Comparison of ENCODE assay signal across 8 cellular contexts in the genomic region with DNA sequence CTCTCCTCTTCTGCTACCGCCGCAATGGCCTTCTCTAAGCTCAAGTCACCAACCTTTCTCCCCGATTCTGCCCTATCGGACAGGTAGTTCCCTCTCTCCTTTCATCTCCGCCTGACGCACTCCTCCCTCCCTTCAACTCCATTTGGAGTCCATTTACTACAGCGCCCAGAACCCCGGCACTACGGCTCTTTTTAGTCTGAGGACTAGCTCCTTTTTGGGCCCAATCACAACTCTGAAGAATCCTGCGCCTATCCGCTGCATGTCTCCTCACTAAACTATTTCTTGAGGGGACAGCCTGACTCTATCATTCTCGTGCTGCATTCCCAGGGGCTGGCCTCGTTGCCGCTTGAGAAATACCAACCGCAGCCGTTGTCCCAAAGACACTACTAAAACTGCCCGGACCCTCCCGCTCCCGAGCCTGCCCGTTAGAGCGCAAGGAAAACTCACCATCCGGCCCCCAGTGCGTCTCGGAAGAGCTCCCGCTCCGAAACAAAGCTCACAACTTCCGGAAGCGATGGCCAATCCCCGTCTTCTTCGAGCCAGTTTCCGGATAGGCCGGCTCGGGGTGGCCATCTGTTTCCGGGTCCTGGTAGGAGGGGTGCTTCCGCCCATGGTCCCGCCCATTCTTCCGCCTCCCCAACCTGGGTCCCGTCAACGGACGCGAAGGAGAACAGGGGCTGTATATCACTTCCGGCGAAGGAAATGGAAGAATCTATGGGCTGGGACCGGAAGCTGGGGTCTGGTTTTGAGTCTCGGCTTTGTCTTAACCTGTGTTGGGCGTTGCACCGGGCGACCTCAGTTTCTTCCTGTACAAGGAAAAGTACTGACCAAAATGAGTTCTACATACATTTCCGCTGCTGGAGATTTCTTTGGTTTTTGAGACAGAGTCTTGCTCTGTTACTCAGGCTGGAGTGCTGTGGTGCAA. TPM values are rescaled to one million over a fixed set of nuclear protein-coding genes. Genes with fewer than 3 reads are reported as not detected.
DNase-seq lines count a peak whose midpoint lies in the region; ATAC-seq, FAIRE-seq and TF ChIP-seq lines count a peak whose summit lies in the region.

A gene (minus strand): TSS at position 491 of the 925 bp plus-strand sequence. CDS start 2,776 bp downstream, outside the sequence.

- H3K36me3 ChIP-seq in heart right ventricle (peaks cover 0 to 45% (median 6%) of the 10 kb centered on the region in 9 donors), upper lobe of right lung (peaks cover 27% of the 10 kb centered on the region)

- POLR2A ChIA-PET in T-cell (lab: Charles Lee): interaction anchor here (0.8 to 1.2 kb wide), 3 partner anchors 11 to 719 kb away, joined by 3 to 11 read pairs (median 3); no protein-coding TSS in a partner anchor

- 1% methylated on average over 49 of the region's 49 CpGs for WGBS in adipose tissue, 3 donors
- 1% methylated on average over 49 of the region's 49 CpGs for WGBS in heart right ventricle, 2 donors

- CTCF ChIA-PET in T-cell (lab: Charles Lee): interaction anchor here (0.6 to 1.5 kb wide), 7 partner anchors 44 to 504 kb away, joined by 3 to 6 read pairs (median 4); a partner anchor contains a TSS

- H3K4me3 ChIP-seq in heart right ventricle (peak within 1 kb of the TSS; percentile 48 to 98 (median 82)), upper lobe of right lung (peak within 1 kb of the TSS; percentile 93)

- H3K4me1 Mint-ChIP-seq in T-cell: peaks cover 10 to 24% (median 22%) of the 10 kb centered on the region in 3 donors

- peaks cover 0 to 2% (median 0%) of the 10 kb centered on the region in 3 donors for H3K9me3 Mint-ChIP-seq in T-cell

- H3K27ac ChIP-seq in adipose tissue (ENCODE audit: low read depth, low read length) (peak within 1 kb of the TSS; percentile 38), heart right ventricle (peak within 1 kb of the TSS; percentile 19 to 91 (median 82)), upper lobe of right lung (peak within 1 kb of the TSS; percentile 84)

- TF ChIP-seq CTCF in heart right ventricle (IDR thresholded peaks at IDR 0.05): no peak
- no peak for TF ChIP-seq CTCF in upper lobe of right lung (IDR thresholded peaks at IDR 0.05)

- no peaks in the 10 kb centered on the region for H3K9me3 ChIP-seq in heart right ventricle
- no peaks in the 10 kb centered on the region for H3K9me3 ChIP-seq in upper lobe of right lung

- H3K27me3 Mint-ChIP-seq in T-cell: no peaks in the 10 kb centered on the region

- peak; percentile 71 for TF ChIP-seq POLR2A in GM12891 (IDR thresholded peaks at IDR 0.05; ENCODE audit: low read depth, low read length)

- H3K27ac Mint-ChIP-seq in T-cell: peak within 1 kb of the TSS; percentile 83 to 88

- H3K36me3 Mint-ChIP-seq in T-cell: peaks cover 25% of the 10 kb centered on the region

- intact Hi-C loops in heart right ventricle (cut with DNase I): loop anchor here in 1 of 10 donors (1.0 kb wide), 1 partner anchor 43 kb away; a partner anchor contains a TSS
- intact Hi-C loops in posterior vena cava (cut with DNase I): no loop called here
- intact Hi-C loops in upper lobe of right lung (cut with DNase I): no loop called here

- H3K4me3 Mint-ChIP-seq in T-cell: peak within 1 kb of the TSS; percentile 96 to 97 (median 96)

- peak; percentile 94 for DNase-seq in GM12891 (ENCODE audit: insufficient read length, low spot score)
- peak; percentile 87 for DNase-seq in NCI-H1436 treated with DMSO at 0.1 percent for 48 hours (lab: John Stamatoyannopoulos, UW)
- DNase-seq in T-cell: peak; percentile 84 to 95 (median 91)
- DNase-seq in heart right ventricle: peak; percentile 95 to 98
- peak; percentile 99 for DNase-seq in posterior vena cava (ENCODE audit: low spot score)
- DNase-seq in upper lobe of right lung: peak; percentile 97

- peak; percentile 95 for FAIRE-seq in GM12891 (lab: Jason Lieb, UNC)

- H3K4me1 ChIP-seq in heart right ventricle (peaks cover 0 to 21% (median 20%) of the 10 kb centered on the region in 9 donors), upper lobe of right lung (peaks cover 14% of the 10 kb centered on the region)

- peak; percentile 97 for ATAC-seq in HG02840 (IDR thresholded peaks at IDR 0.05; ENCODE audit: low FRiP score, unreplicated experiment)
- ATAC-seq in T-cell (replicated peaks in 1 of 4): peak; percentile 93 to 98 (median 97)
- peak; percentile 99 to 100 (median 100) for ATAC-seq in heart right ventricle
- peak; percentile 100 for ATAC-seq in upper lobe of right lung

- H3K27me3 ChIP-seq in heart right ventricle (no peaks in the 10 kb centered on the region), upper lobe of right lung (no peaks in the 10 kb centered on the region)

TF ChIP-seq in GM12891, 5 proteins besides CTCF, POLR2A, EP300 and RAD21:
- no peak for TF ChIP-seq POU2F2 (IDR thresholded peaks at IDR 0.05; ENCODE audit: low read depth, low read length)
- TF ChIP-seq POLR2AphosphoS5 (IDR thresholded peaks at IDR 0.05; ENCODE audit: low read depth, low read length): peak; percentile 85
- peak; percentile 83; the same call in 1 of the 2 replicates for TF ChIP-seq TAF1 (IDR thresholded peaks at IDR 0.05; ENCODE audit: low read depth, low read length)

RNA-seq across cellular contexts. Expression of the gene that starts here (rescaled TPM):
- polyA plus RNA-seq in GM12891 (2012; ENCODE audit: low read depth, missing spikeins): 42.6 TPM
- total RNA-seq in T-cell (10 to 100 TPM; 17.2 to 23.5 (median 20.1) TPM), heart right ventricle (10 to 100 TPM; 17.1 to 42.3 (median 20.7) TPM), posterior vena cava (10 to 100 TPM; 27.1 to 27.7 TPM), upper lobe of right lung (19.2 TPM)
- polyA plus RNA-seq in adipose tissue (10 to 100 TPM; 27.4 to 56.2 (median 35.2) TPM), heart right ventricle (10 to 100 TPM; 66.4 to 83.2 TPM)

Comparison
In these comparisons a context has a peak if more than half of its experiments do, and no peak if none do; other contexts are left out.
1. Peak in every context shown above with its lines: DNase-seq, ATAC-seq, H3K4me3 ChIP-seq and H3K27ac ChIP-seq.